8 cellular contexts compared by ENCODE assay signal in the genomic region with DNA sequence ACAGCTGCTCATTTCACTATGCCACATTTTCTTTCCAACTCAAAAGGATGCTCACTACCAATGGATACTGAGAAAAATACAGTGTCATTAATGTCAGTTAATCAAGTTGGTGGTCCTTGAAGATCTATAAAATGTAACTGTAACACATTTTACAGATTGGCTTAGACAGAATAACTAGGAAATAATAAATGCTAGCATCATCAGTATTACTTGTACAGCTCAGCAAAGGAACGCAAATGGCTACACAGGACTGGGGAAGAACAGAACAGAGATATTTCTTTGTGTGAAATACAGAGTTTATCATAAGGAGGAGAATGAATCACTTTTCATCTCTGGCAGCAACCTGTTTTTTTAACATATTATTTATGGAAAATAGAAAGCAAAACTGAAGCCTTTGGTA. TPM values are rescaled to one million over a fixed set of nuclear protein-coding genes. Genes with fewer than 3 reads are reported as not detected.
DNase-seq lines count a peak whose midpoint lies in the region; ATAC-seq and TF ChIP-seq lines count a peak whose summit lies in the region.

No MANE protein-coding gene starts in this region.

- peaks cover 70% of the 10 kb centered on the region for H3K4me1 Mint-ChIP-seq in brain

- H3K36me3 ChIP-seq in neuron (ENCODE audit: insufficient read depth, low read length): no peaks in the 10 kb centered on the region

- peaks cover 2% of the 10 kb centered on the region for H3K27me3 Mint-ChIP-seq in brain

- H3K9me3 Mint-ChIP-seq in brain: peaks cover 3 to 11% (median 6%) of the 10 kb centered on the region in 5 experiments

- no peak overlapping the region for H2AFZ ChIP-seq in neuron (ENCODE audit: low read depth, low read length)

- H3K4me3 Mint-ChIP-seq in brain: peak overlapping the region; percentile 49 to 83 (median 74)

- DNase-seq in GM10248 (ENCODE audit: extremely low spot score): no peak
- DNase-seq in COR-L47 (lab: John Stamatoyannopoulos, UW): no peak

- no peaks in the 10 kb centered on the region for H3K27me3 ChIP-seq in neuron (ENCODE audit: insufficient read depth, low read length)

- no peak for TF ChIP-seq CTCF in brain (conservative IDR thresholded peaks at IDR 0.05)
- no peak for TF ChIP-seq CTCF in GM10248 (IDR thresholded peaks at IDR 0.05; ENCODE audit: control extremely low read depth, extremely low read depth, low read depth, missing control alignments)

- POLR2A ChIA-PET in GM10248 (lab: Yijun Ruan, JAX): no interaction called here

- H3K4me3 ChIP-seq in GM08714 (ENCODE audit: low read length) (peak overlapping the region; percentile 66; the same call in 1 of the 2 replicates), neuron (ENCODE audit: low read length) (peak overlapping the region; percentile 9)

- CTCF ChIA-PET in GM10248 (lab: Yijun Ruan, JAX): interaction anchor here (0.9 to 1.3 kb wide), 2 partner anchors 60 to 148 kb away, joined by 3 read pairs; no protein-coding TSS in a partner anchor

- ATAC-seq in HG02870 (IDR thresholded peaks at IDR 0.05; ENCODE audit: unreplicated experiment) (peak; percentile 1), GM19397 (IDR thresholded peaks at IDR 0.05; ENCODE audit: unreplicated experiment) (no peak), esophagus mucosa (no peak)

- peaks cover 41% of the 10 kb centered on the region for H3K4me1 ChIP-seq in neuron (ENCODE audit: insufficient read depth, low read length)

- peak overlapping the region; percentile 86 to 99 (median 96) for H3K27ac Mint-ChIP-seq in brain

- peaks cover 2% of the 10 kb centered on the region for H3K9me3 ChIP-seq in neuron (ENCODE audit: low read length)

- H3K36me3 Mint-ChIP-seq in brain: peaks cover 6% of the 10 kb centered on the region

RNA-seq across cellular contexts. Expression of gene QKI, which starts 8.2 kb away (rescaled TPM):
- polyA plus RNA-seq in brain (ENCODE audit: insufficient read depth, low read depth, low replicate concordance): 70.0 TPM
- 39.6 TPM for total RNA-seq in esophagus mucosa
